Comparison of ENCODE assay signal across 1 cellular context in the genomic region with DNA sequence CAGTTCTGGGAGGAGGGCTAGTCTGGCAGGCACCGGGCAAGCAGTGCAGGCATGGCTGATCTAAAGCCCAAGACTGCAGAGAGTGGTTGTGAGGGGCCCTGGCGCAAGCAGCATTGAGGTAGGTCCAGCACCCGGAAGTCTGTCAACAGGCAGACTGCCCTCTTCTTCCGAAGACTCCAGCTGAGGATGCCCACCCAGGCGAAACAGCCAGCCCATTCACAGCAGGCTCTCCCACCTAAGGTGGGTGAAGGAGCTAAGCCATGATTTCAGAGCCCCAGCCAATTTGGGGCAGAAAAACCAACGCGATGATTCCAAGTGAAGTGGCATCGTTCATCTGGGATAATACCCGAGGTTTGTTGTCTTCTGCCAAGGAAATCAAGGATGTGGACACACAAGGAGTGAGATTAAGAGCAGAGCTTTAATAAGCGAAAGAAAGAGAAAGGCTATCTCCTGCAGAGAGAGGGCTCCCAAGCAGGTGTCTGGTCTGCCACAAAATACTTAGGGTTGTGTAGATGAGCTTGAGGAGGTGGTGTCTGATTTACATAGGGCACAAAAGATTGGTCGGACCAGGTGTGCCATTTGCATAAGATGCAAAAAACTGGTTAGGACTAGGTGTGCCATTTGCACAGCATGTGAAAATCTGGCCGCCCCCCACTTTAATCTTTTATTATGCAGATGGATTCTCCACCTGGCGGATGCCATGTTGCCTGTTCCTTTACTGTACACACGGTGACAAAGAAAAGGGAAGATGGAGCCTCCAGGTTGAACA.
TF ChIP-seq lines count a peak whose summit lies in the region.

No MANE protein-coding gene starts in this region.

TF ChIP-seq in WTC11, 78 proteins besides CTCF, POLR2A, EP300 and RAD21 (continued from another document):
- TF ChIP-seq, protein P1, sequence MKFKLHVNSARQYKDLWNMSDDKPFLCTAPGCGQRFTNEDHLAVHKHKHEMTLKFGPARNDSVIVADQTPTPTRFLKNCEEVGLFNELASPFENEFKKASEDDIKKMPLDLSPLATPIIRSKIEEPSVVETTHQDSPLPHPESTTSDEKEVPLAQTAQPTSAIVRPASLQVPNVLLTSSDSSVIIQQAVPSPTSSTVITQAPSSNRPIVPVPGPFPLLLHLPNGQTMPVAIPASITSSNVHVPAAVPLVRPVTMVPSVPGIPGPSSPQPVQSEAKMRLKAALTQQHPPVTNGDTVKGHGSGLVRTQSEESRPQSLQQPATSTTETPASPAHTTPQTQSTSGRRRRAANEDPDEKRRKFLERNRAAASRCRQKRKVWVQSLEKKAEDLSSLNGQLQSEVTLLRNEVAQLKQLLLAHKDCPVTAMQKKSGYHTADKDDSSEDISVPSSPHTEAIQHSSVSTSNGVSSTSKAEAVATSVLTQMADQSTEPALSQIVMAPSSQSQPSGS (CRISPR knock-in tag; IDR thresholded peaks at IDR 0.05; ENCODE audit: borderline replicate concordance, low read depth) = peak; percentile 72; the same call in 1 of the 2 replicates
- TF ChIP-seq, protein P2, sequence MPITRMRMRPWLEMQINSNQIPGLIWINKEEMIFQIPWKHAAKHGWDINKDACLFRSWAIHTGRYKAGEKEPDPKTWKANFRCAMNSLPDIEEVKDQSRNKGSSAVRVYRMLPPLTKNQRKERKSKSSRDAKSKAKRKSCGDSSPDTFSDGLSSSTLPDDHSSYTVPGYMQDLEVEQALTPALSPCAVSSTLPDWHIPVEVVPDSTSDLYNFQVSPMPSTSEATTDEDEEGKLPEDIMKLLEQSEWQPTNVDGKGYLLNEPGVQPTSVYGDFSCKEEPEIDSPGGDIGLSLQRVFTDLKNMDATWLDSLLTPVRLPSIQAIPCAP (CRISPR knock-in tag; IDR thresholded peaks at IDR 0.05) = peak; percentile 44; the same call in 1 of the 2 replicates
- TF ChIP-seq, protein P3, sequence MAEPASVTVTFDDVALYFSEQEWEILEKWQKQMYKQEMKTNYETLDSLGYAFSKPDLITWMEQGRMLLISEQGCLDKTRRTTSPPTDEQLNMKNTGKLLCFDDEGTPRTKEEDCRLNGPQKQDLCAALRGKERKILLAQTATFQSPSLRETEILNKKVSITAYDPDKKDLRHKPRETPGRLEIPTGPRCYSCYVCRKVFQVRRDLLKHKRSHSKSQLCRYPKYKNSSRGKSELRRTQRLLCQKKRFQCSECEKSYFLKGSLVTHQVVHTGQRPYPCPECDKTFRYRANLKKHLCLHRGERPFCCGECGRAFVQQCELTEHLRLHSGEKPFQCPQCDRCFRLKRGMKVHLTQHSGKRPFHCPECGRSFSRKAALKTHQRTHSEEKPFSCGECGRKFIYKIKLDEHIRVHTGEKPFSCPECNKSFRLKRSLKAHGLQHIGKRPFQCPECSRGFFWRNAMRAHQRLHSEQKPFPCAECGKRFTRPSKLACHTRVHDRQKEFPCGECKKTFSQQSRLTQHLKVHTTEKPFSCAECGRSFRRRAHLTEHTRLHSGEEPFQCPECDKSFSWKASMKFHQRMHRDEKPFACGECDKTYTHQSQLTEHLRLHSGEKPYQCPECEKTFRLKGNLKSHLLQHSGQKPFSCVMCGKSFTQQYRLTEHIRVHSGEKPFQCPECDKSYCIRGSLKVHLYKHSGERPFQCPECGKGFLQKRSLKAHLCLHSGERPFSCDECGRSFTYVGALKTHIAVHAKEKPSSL (CRISPR knock-in tag; conservative IDR thresholded peaks at IDR 0.05) = no peak
- TF ChIP-seq SMAD4 (CRISPR knock-in tag; IDR thresholded peaks at IDR 0.05) (no peak), PRRX2 (CRISPR knock-in tag; IDR thresholded peaks at IDR 0.05) (peak; percentile 93), TEAD1 (CRISPR knock-in tag; IDR thresholded peaks at IDR 0.05) (peak; percentile 12; the same call in 1 of the 2 replicates), ZNF423 (CRISPR knock-in tag; IDR thresholded peaks at IDR 0.05) (peak; percentile 78), FOXP1 (CRISPR knock-in tag; IDR thresholded peaks at IDR 0.05; ENCODE audit: borderline replicate concordance) (peak; percentile 48; the same call in 1 of the 2 replicates), SMAD3 (CRISPR knock-in tag; IDR thresholded peaks at IDR 0.05; ENCODE audit: borderline replicate concordance) (0 out of 2 replicates have a peak, but pooled peaks have one; percentile 70), NFYB (CRISPR knock-in tag; conservative IDR thresholded peaks at IDR 0.05; ENCODE audit: low read depth) (peak; percentile 20; the same call in 1 of the 2 replicates), ATF1 (CRISPR knock-in tag; IDR thresholded peaks at IDR 0.05) (no peak), NFATC4 (CRISPR knock-in tag; IDR thresholded peaks at IDR 0.05) (peak; percentile 92), ELF4 (CRISPR knock-in tag; IDR thresholded peaks at IDR 0.05; ENCODE audit: low read depth) (no peak), ZBTB21 (CRISPR knock-in tag; IDR thresholded peaks at IDR 0.05; ENCODE audit: borderline replicate concordance) (0 out of 2 replicates have a peak, but pooled peaks have one; percentile 14), MYBL2 (CRISPR knock-in tag; IDR thresholded peaks at IDR 0.05) (no peak), ZNF671 (CRISPR knock-in tag; IDR thresholded peaks at IDR 0.05) (peak; percentile 92), NR1H2 (CRISPR knock-in tag; IDR thresholded peaks at IDR 0.05) (0 out of 2 replicates have a peak, but pooled peaks have one; percentile 14), ETV6 (CRISPR knock-in tag; IDR thresholded peaks at IDR 0.05) (peak; percentile 41; the same call in 1 of the 2 replicates), TCF7 (CRISPR knock-in tag; IDR thresholded peaks at IDR 0.05; ENCODE audit: low read depth) (no peak), CREB1 (CRISPR knock-in tag; IDR thresholded peaks at IDR 0.05) (no peak)
- TF ChIP-seq, protein P4, sequence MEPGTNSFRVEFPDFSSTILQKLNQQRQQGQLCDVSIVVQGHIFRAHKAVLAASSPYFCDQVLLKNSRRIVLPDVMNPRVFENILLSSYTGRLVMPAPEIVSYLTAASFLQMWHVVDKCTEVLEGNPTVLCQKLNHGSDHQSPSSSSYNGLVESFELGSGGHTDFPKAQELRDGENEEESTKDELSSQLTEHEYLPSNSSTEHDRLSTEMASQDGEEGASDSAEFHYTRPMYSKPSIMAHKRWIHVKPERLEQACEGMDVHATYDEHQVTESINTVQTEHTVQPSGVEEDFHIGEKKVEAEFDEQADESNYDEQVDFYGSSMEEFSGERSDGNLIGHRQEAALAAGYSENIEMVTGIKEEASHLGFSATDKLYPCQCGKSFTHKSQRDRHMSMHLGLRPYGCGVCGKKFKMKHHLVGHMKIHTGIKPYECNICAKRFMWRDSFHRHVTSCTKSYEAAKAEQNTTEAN (CRISPR knock-in tag; IDR thresholded peaks at IDR 0.05) = peak; percentile 70; the same call in 1 of the 2 replicates
- TF ChIP-seq, protein P5, sequence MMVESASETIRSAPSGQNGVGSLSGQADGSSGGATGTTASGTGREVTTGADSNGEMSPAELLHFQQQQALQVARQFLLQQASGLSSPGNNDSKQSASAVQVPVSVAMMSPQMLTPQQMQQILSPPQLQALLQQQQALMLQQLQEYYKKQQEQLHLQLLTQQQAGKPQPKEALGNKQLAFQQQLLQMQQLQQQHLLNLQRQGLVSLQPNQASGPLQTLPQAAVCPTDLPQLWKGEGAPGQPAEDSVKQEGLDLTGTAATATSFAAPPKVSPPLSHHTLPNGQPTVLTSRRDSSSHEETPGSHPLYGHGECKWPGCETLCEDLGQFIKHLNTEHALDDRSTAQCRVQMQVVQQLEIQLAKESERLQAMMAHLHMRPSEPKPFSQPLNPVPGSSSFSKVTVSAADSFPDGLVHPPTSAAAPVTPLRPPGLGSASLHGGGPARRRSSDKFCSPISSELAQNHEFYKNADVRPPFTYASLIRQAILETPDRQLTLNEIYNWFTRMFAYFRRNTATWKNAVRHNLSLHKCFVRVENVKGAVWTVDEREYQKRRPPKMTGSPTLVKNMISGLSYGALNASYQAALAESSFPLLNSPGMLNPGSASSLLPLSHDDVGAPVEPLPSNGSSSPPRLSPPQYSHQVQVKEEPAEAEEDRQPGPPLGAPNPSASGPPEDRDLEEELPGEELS (CRISPR knock-in tag; IDR thresholded peaks at IDR 0.05) = peak; percentile 54; the same call in 1 of the 2 replicates
- TF ChIP-seq, protein P6, sequence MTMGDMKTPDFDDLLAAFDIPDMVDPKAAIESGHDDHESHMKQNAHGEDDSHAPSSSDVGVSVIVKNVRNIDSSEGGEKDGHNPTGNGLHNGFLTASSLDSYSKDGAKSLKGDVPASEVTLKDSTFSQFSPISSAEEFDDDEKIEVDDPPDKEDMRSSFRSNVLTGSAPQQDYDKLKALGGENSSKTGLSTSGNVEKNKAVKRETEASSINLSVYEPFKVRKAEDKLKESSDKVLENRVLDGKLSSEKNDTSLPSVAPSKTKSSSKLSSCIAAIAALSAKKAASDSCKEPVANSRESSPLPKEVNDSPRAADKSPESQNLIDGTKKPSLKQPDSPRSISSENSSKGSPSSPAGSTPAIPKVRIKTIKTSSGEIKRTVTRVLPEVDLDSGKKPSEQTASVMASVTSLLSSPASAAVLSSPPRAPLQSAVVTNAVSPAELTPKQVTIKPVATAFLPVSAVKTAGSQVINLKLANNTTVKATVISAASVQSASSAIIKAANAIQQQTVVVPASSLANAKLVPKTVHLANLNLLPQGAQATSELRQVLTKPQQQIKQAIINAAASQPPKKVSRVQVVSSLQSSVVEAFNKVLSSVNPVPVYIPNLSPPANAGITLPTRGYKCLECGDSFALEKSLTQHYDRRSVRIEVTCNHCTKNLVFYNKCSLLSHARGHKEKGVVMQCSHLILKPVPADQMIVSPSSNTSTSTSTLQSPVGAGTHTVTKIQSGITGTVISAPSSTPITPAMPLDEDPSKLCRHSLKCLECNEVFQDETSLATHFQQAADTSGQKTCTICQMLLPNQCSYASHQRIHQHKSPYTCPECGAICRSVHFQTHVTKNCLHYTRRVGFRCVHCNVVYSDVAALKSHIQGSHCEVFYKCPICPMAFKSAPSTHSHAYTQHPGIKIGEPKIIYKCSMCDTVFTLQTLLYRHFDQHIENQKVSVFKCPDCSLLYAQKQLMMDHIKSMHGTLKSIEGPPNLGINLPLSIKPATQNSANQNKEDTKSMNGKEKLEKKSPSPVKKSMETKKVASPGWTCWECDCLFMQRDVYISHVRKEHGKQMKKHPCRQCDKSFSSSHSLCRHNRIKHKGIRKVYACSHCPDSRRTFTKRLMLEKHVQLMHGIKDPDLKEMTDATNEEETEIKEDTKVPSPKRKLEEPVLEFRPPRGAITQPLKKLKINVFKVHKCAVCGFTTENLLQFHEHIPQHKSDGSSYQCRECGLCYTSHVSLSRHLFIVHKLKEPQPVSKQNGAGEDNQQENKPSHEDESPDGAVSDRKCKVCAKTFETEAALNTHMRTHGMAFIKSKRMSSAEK (CRISPR knock-in tag; IDR thresholded peaks at IDR 0.05; ENCODE audit: borderline replicate concordance) = peak; percentile 66; the same call in 1 of the 2 replicates
- TF ChIP-seq, protein P7, sequence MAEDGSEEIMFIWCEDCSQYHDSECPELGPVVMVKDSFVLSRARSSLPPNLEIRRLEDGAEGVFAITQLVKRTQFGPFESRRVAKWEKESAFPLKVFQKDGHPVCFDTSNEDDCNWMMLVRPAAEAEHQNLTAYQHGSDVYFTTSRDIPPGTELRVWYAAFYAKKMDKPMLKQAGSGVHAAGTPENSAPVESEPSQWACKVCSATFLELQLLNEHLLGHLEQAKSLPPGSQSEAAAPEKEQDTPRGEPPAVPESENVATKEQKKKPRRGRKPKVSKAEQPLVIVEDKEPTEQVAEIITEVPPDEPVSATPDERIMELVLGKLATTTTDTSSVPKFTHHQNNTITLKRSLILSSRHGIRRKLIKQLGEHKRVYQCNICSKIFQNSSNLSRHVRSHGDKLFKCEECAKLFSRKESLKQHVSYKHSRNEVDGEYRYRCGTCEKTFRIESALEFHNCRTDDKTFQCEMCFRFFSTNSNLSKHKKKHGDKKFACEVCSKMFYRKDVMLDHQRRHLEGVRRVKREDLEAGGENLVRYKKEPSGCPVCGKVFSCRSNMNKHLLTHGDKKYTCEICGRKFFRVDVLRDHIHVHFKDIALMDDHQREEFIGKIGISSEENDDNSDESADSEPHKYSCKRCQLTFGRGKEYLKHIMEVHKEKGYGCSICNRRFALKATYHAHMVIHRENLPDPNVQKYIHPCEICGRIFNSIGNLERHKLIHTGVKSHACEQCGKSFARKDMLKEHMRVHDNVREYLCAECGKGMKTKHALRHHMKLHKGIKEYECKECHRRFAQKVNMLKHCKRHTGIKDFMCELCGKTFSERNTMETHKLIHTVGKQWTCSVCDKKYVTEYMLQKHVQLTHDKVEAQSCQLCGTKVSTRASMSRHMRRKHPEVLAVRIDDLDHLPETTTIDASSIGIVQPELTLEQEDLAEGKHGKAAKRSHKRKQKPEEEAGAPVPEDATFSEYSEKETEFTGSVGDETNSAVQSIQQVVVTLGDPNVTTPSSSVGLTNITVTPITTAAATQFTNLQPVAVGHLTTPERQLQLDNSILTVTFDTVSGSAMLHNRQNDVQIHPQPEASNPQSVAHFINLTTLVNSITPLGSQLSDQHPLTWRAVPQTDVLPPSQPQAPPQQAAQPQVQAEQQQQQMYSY (CRISPR knock-in tag; IDR thresholded peaks at IDR 0.05) = no peak
- TF ChIP-seq, protein P8, sequence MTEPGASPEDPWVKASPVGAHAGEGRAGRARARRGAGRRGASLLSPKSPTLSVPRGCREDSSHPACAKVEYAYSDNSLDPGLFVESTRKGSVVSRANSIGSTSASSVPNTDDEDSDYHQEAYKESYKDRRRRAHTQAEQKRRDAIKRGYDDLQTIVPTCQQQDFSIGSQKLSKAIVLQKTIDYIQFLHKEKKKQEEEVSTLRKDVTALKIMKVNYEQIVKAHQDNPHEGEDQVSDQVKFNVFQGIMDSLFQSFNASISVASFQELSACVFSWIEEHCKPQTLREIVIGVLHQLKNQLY (CRISPR knock-in tag; IDR thresholded peaks at IDR 0.05) = no peak
- TF ChIP-seq, protein P9, sequence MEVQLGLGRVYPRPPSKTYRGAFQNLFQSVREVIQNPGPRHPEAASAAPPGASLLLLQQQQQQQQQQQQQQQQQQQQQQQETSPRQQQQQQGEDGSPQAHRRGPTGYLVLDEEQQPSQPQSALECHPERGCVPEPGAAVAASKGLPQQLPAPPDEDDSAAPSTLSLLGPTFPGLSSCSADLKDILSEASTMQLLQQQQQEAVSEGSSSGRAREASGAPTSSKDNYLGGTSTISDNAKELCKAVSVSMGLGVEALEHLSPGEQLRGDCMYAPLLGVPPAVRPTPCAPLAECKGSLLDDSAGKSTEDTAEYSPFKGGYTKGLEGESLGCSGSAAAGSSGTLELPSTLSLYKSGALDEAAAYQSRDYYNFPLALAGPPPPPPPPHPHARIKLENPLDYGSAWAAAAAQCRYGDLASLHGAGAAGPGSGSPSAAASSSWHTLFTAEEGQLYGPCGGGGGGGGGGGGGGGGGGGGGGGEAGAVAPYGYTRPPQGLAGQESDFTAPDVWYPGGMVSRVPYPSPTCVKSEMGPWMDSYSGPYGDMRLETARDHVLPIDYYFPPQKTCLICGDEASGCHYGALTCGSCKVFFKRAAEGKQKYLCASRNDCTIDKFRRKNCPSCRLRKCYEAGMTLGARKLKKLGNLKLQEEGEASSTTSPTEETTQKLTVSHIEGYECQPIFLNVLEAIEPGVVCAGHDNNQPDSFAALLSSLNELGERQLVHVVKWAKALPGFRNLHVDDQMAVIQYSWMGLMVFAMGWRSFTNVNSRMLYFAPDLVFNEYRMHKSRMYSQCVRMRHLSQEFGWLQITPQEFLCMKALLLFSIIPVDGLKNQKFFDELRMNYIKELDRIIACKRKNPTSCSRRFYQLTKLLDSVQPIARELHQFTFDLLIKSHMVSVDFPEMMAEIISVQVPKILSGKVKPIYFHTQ (CRISPR knock-in tag; IDR thresholded peaks at IDR 0.05) = peak; percentile 74; the same call in 1 of the 2 replicates
